Comparison of ENCODE assay signal across 8 cellular contexts in genomic region chr16:2024026-2024425, GRCh38. TPM values are rescaled to one million over a fixed set of nuclear protein-coding genes. Genes with fewer than 3 reads are reported as not detected.
A peak's percentile ranks its signal among the peaks of the same experiment; 100 is the strongest.
DNase-seq lines count a peak whose midpoint lies in the region; ATAC-seq and TF ChIP-seq lines count a peak whose summit lies in the region.

No MANE protein-coding gene starts in this region.

- peaks cover 42 to 73% (median 67%) of the 10 kb centered on the region in 11 experiments for H3K27me3 ChIP-seq in BLaER1 treated with 17β-estradiol and CSF1 and Interleukin-3, amounts not matched to agents 10 nM and 100 nM
- H3K27me3 ChIP-seq in IMR-90 (ENCODE audit: control insufficient read depth, insufficient read depth, low read length), result peaks cover 17% of the 10 kb centered on the region; the same call in 1 of the 2 replicates
- H3K27me3 ChIP-seq in gastroesophageal sphincter, result peaks cover 37% of the 10 kb centered on the region
- peaks cover 3 to 37% (median 25%) of the 10 kb centered on the region in 45 donors for H3K27me3 ChIP-seq in dorsolateral prefrontal cortex

- peak overlapping the region; percentile 82 for H2AK9ac ChIP-seq in IMR-90 (replicated peaks; ENCODE audit: low read depth, low read length, poor library complexity)

- no peak overlapping the region for H3K18ac ChIP-seq in IMR-90 (ENCODE audit: low read depth, low read length)

- peaks cover 6 to 25% of the 10 kb centered on the region in 2 experiments for H3K79me1 ChIP-seq in IMR-90 (ENCODE audit: low read depth in 1 of 2, low read length in 2 of 2)

- peaks cover 42 to 77% (median 58%) of the 10 kb centered on the region in 10 experiments for H3K4me1 ChIP-seq in BLaER1 treated with 17β-estradiol and CSF1 and Interleukin-3, amounts not matched to agents 10 nM and 100 nM
- peaks cover 20% of the 10 kb centered on the region for H3K4me1 ChIP-seq in IMR-90 (ENCODE audit: control insufficient read depth, insufficient read depth, low read length)
- H3K4me1 ChIP-seq in gastroesophageal sphincter, result peaks cover 0 to 77% (median 39%) of the 10 kb centered on the region in 3 donors

- TF ChIP-seq RAD21 in IMR-90 (IDR thresholded peaks at IDR 0.05; ENCODE audit: low read length), result no peak

- H3K27ac Mint-ChIP-seq in osteocyte (ENCODE audit: unreplicated experiment), result no peak overlapping the region

- no peak overlapping the region for H4K5ac ChIP-seq in IMR-90 (ENCODE audit: low read depth, low read length)

- H4K91ac ChIP-seq in IMR-90 (ENCODE audit: insufficient read depth, low read depth, low read length), result peak overlapping the region; percentile 96; the same call in 1 of the 2 replicates

- POLR2A ChIA-PET in IMR-90 (lab: Charles Lee; ENCODE audit: unreplicated experiment), result interaction anchor here (0.9 kb wide), 1 partner anchor 131 kb away, joined by 4 read pairs; the partner anchor contains the start of gene TRAF7

- H2AK5ac ChIP-seq in IMR-90 (ENCODE audit: low read depth, low read length), result peak overlapping the region; percentile 57

- peak overlapping the region; percentile 27 for H2AFZ ChIP-seq in IMR-90 (replicated peaks; ENCODE audit: low read length, poor library complexity)

- no peaks in the 10 kb centered on the region for H3K9me3 ChIP-seq in BLaER1 treated with 17β-estradiol and CSF1 and Interleukin-3, amounts not matched to agents 10 nM and 100 nM (replicated peaks in 1 of 11)
- H3K9me3 ChIP-seq in IMR-90 (ENCODE audit: control insufficient read depth, insufficient read depth, low read length), result no peaks in the 10 kb centered on the region
- no peaks in the 10 kb centered on the region for H3K9me3 ChIP-seq in gastroesophageal sphincter

- peak overlapping the region; percentile 2; the same call in 1 of the 2 replicates for H2BK120ac ChIP-seq in IMR-90 (ENCODE audit: low read depth, low read length)

- peak overlapping the region; percentile 95 for H3K4ac ChIP-seq in IMR-90 (ENCODE audit: low read depth, low read length)

- TF ChIP-seq EP300 in gastroesophageal sphincter (IDR thresholded peaks at IDR 0.05), result no peak

- 90% methylated on average over 7 of the region's 13 CpGs; no CpG with 5 or more reads in 1 of the 2 experiments for WGBS in IMR-90 (ENCODE audit: extremely low coverage in 2 of 2, insufficient read length in 1 of 2), 2 experiments
- 70 to 78% methylated on average over 2 to 13 of the region's 13 CpGs for WGBS in gastroesophageal sphincter (ENCODE audit: low coverage in 1 of 2), 2 donors

- H3K23ac ChIP-seq in IMR-90 (ENCODE audit: low read depth, low read length), result no peak overlapping the region

- H3K36me3 ChIP-seq in BLaER1 treated with 17β-estradiol and CSF1 and Interleukin-3, amounts not matched to agents 10 nM and 100 nM, result no peaks in the 10 kb centered on the region
- peaks cover 2% of the 10 kb centered on the region; the same call in 1 of the 2 replicates for H3K36me3 ChIP-seq in IMR-90 (ENCODE audit: control insufficient read depth, insufficient read depth, low read length)
- H3K36me3 ChIP-seq in gastroesophageal sphincter, result no peaks in the 10 kb centered on the region

- TF ChIP-seq CTCF in IMR-90 (conservative IDR thresholded peaks at IDR 0.05; ENCODE audit: low read depth, low read length), result no peak
- TF ChIP-seq CTCF in gastroesophageal sphincter (IDR thresholded peaks at IDR 0.05), result no peak
- no peak for TF ChIP-seq CTCF in osteocyte (IDR thresholded peaks at IDR 0.05)
- TF ChIP-seq CTCF in dorsolateral prefrontal cortex (IDR thresholded peaks at IDR 0.05 in 54 of 56, conservative IDR thresholded peaks at IDR 0.05 in 2 of 56; ENCODE audit: low read depth in 1 of 56, partially characterized antibody in 56 of 56), result no peak

- TF ChIP-seq POLR2A in IMR-90 (IDR thresholded peaks at IDR 0.05; ENCODE audit: low read depth, low read length), result no peak
- no peak for TF ChIP-seq POLR2A in gastroesophageal sphincter (IDR thresholded peaks at IDR 0.05)

- no peaks in the 10 kb centered on the region for H3K9me3 Mint-ChIP-seq in osteocyte (ENCODE audit: unreplicated experiment)

- CTCF ChIA-PET in IMR-90 (lab: Yijun Ruan, JAX), result no interaction called here

- BruUV-seq in IMR-90 (replicated peaks; lab: Mats Ljungman, UMichigan), result no TSS peak

- peak overlapping the region; percentile 65; the same call in 1 of the 2 replicates for H2BK20ac ChIP-seq in IMR-90 (ENCODE audit: low read depth, low read length)

- H2BK5ac ChIP-seq in IMR-90 (ENCODE audit: low read depth, low read length, poor library complexity, severe bottlenecking), result no peak overlapping the region

- H4K8ac ChIP-seq in IMR-90 (ENCODE audit: low read depth in 2 of 2, low read length in 2 of 2), result peak overlapping the region; percentile 89 to 96; a peak in 2 of 4 replicates

- DNase-seq in IMR-90 (no peak), osteocyte (ENCODE audit: extremely low spot score, unreplicated experiment) (no peak), COR-L47 (lab: John Stamatoyannopoulos, UW) (no peak), dorsolateral prefrontal cortex (no peak), KBM-7 (no peak)

- peak overlapping the region; percentile 74 to 99 (median 94) for H3K4me2 ChIP-seq in BLaER1 treated with 17β-estradiol and CSF1 and Interleukin-3, amounts not matched to agents 10 nM and 100 nM
- no peak overlapping the region for H3K4me2 ChIP-seq in IMR-90 (ENCODE audit: low read depth, low read length)

- H3K56ac ChIP-seq in IMR-90 (ENCODE audit: extremely low read depth, insufficient read depth, low read length), result no peak overlapping the region

- H3K9ac ChIP-seq in BLaER1 treated with 17β-estradiol and CSF1 and Interleukin-3, amounts not matched to agents 10 nM and 100 nM, result peak overlapping the region; percentile 10 to 66 (median 57); a peak in 12 of 22 replicates
- no peak overlapping the region for H3K9ac ChIP-seq in IMR-90 (ENCODE audit: low read depth, low read length)

- H3K4me3 ChIP-seq in BLaER1 treated with 17β-estradiol and CSF1 and Interleukin-3, amounts not matched to agents 10 nM and 100 nM, result peak overlapping the region in 2 of 10 experiments; percentile 36 to 45; a peak in 2 of 20 replicates
- H3K4me3 ChIP-seq in IMR-90 (ENCODE audit: insufficient read depth, low read depth, low read length) (no peak overlapping the region), gastroesophageal sphincter (peak overlapping the region in 1 of 2 donors; percentile 37), dorsolateral prefrontal cortex (peak overlapping the region in 8 of 59 donors; percentile 38 to 65 (median 52))

- in situ Hi-C loops in IMR-90 (cut with MboI; ENCODE audit: low sequenced_read_pairs) (loop anchor here (5.0 kb wide), 1 partner anchor 118 kb away; no protein-coding TSS in a partner anchor), KBM-7 (cut with MboI; ENCODE audit: low pct_unique_long_range_greater_than_20kb, low sequenced_read_pairs) (loop anchor here (10.0 kb wide), 1 partner anchor 121 kb away; the partner anchor contains the start of gene RAB26)

- no peak overlapping the region; the same call in 2 of the 3 replicates for H2BK15ac ChIP-seq in IMR-90 (ENCODE audit: low read depth, low read length)

- dilution Hi-C loops in IMR-90 (cut with HindIII; ENCODE audit: low sequenced_read_pairs, unreplicated experiment), result no loop called here

- H3K27ac ChIP-seq in BLaER1 treated with 17β-estradiol and CSF1 and Interleukin-3, amounts not matched to agents 10 nM and 100 nM, result peak overlapping the region in 6 of 11 experiments; percentile 46 to 74 (median 64); a peak in 13 of 22 replicates
- H3K27ac ChIP-seq in IMR-90 (ENCODE audit: insufficient read depth, low read length), result no peak overlapping the region
- peak overlapping the region in 3 of 4 donors; percentile 68 to 75 (median 75) for H3K27ac ChIP-seq in gastroesophageal sphincter
- H3K27ac ChIP-seq in dorsolateral prefrontal cortex, result peak overlapping the region in 12 of 59 donors; percentile 7 to 81 (median 32)

- peaks cover 9% of the 10 kb centered on the region for H3K9me1 ChIP-seq in IMR-90 (ENCODE audit: insufficient read depth, low read length)

- peaks cover 8% of the 10 kb centered on the region for H3K27me3 Mint-ChIP-seq in osteocyte (ENCODE audit: unreplicated experiment)

- H3K14ac ChIP-seq in IMR-90 (replicated peaks; ENCODE audit: low read depth, low read length), result no peak overlapping the region

- ATAC-seq in IMR-90 (ENCODE audit: low read depth), result no peak
- ATAC-seq in gastroesophageal sphincter, result no peak
- ATAC-seq in GM21526 (IDR thresholded peaks at IDR 0.05; ENCODE audit: low FRiP score, unreplicated experiment), result no peak

- peaks cover 39% of the 10 kb centered on the region for H3K4me1 Mint-ChIP-seq in osteocyte (ENCODE audit: unreplicated experiment)

- no peaks in the 10 kb centered on the region for H3K36me3 Mint-ChIP-seq in osteocyte (ENCODE audit: unreplicated experiment)

- intact Hi-C loops in IMR-90 (cut with micrococcal nuclease) (no loop called here), dorsolateral prefrontal cortex (cut with DNase I) (loop anchor here (5.0 kb wide), 1 partner anchor 33 kb away; no protein-coding TSS in a partner anchor)

- peak overlapping the region; percentile 33 for H3K4me3 Mint-ChIP-seq in osteocyte (ENCODE audit: unreplicated experiment)

- H4K20me1 ChIP-seq in BLaER1 treated with 17β-estradiol and CSF1 and Interleukin-3, amounts not matched to agents 10 nM and 100 nM, result peaks cover 0 to 22% (median 14%) of the 10 kb centered on the region in 11 experiments; a peak in 15 of 22 replicates
- peaks cover 13% of the 10 kb centered on the region for H4K20me1 ChIP-seq in IMR-90 (ENCODE audit: insufficient read depth, low read length)

RNA-seq across cellular contexts. Expression of gene NHERF2, which starts 2.7 kb away (rescaled TPM):
- 18.6 and 20.8 TPM in 2 replicates for total RNA-seq in IMR-90 (2012; rRNA removed)
- 77.8 and 96.6 TPM in 2 replicates for polyA plus RNA-seq in IMR-90 (2012; rRNA removed)
- polyA plus RNA-seq in IMR-90 (2012; cell fraction: cytosol; rRNA removed), result 98.1 and 126 TPM in 2 replicates
- 54.5 and 134 TPM in 2 replicates for polyA plus RNA-seq in IMR-90 (2012; cell fraction: nucleus; rRNA removed; ENCODE audit: low replicate concordance)
- total RNA-seq in gastroesophageal sphincter, result 100 to 1,000 TPM in 1 of 4 donors, 10 to 100 TPM in 3; 43.8 to 106 (median 63.8) TPM
- total RNA-seq in osteocyte, result 143 and 146 TPM in 2 replicates
- total RNA-seq in dorsolateral prefrontal cortex, result 100 to 1,000 TPM in 28 of 120 experiments, 10 to 100 TPM in 92; 46.4 to 200 (median 84.6) TPM

RNA-seq across cellular contexts. Expression of gene NPW, which starts 4.4 kb away (rescaled TPM):
- total RNA-seq in IMR-90 (2012; rRNA removed), result 0.18 TPM in 1 of 2 replicates, not detected in the other
- polyA plus RNA-seq in IMR-90 (2012; rRNA removed), result 2.0 and 3.7 TPM in 2 replicates
- 6.1 and 9.0 TPM in 2 replicates for polyA plus RNA-seq in IMR-90 (2012; cell fraction: cytosol; rRNA removed)
- polyA plus RNA-seq in IMR-90 (2012; cell fraction: nucleus; rRNA removed; ENCODE audit: low replicate concordance), result 2.5 and 7.1 TPM in 2 replicates
- not detected for total RNA-seq in gastroesophageal sphincter
- total RNA-seq in osteocyte, result 4.1 and 4.4 TPM in 2 replicates
- 1 to 10 TPM in 45 of 120 experiments, under 1 TPM in 23, not detected in 52; 0.43 to 4.3 (median 1.1) TPM for total RNA-seq in dorsolateral prefrontal cortex

RNA-seq across cellular contexts. Expression of gene ZNF598, which starts 14.4 kb away (rescaled TPM):
- total RNA-seq in IMR-90 (2012; rRNA removed) (3.4 and 4.4 TPM in 2 replicates), gastroesophageal sphincter (10 to 100 TPM; 28.5 to 43.0 (median 34.6) TPM), osteocyte (45.4 and 46.9 TPM in 2 replicates), dorsolateral prefrontal cortex (10 to 100 TPM; 16.4 to 45.4 (median 29.2) TPM)
- polyA plus RNA-seq in IMR-90 (2012; rRNA removed), result 36.4 and 40.6 TPM in 2 replicates
- 23.6 and 37.3 TPM in 2 replicates for polyA plus RNA-seq in IMR-90 (2012; cell fraction: cytosol; rRNA removed)
- polyA plus RNA-seq in IMR-90 (2012; cell fraction: nucleus; rRNA removed; ENCODE audit: low replicate concordance), result 98.8 and 225 TPM in 2 replicates

RNA-seq across cellular contexts. Expression of gene NTHL1, which starts 23.6 kb away (rescaled TPM):
- 22.8 and 28.1 TPM in 2 replicates for total RNA-seq in IMR-90 (2012; rRNA removed)
- 28.0 and 33.3 TPM in 2 replicates for polyA plus RNA-seq in IMR-90 (2012; rRNA removed)
- 46.3 and 54.8 TPM in 2 replicates for polyA plus RNA-seq in IMR-90 (2012; cell fraction: cytosol; rRNA removed)
- 20.6 and 53.2 TPM in 2 replicates for polyA plus RNA-seq in IMR-90 (2012; cell fraction: nucleus; rRNA removed; ENCODE audit: low replicate concordance)
- 10 to 100 TPM; 18.4 to 25.4 (median 21.6) TPM for total RNA-seq in gastroesophageal sphincter
- total RNA-seq in osteocyte, result 22.2 and 24.3 TPM in 2 replicates
- 10 to 100 TPM; 12.2 to 41.4 (median 26.0) TPM for total RNA-seq in dorsolateral prefrontal cortex

RNA-seq across cellular contexts. Expression of gene TSC2, which starts 23.8 kb away (rescaled TPM):
- 22.8 and 31.4 TPM in 2 replicates for total RNA-seq in IMR-90 (2012; rRNA removed)
- 88.6 and 95.9 TPM in 2 replicates for polyA plus RNA-seq in IMR-90 (2012; rRNA removed)
- polyA plus RNA-seq in IMR-90 (2012; cell fraction: cytosol; rRNA removed), result 51.7 and 66.3 TPM in 2 replicates
- 202 and 503 TPM in 2 replicates for polyA plus RNA-seq in IMR-90 (2012; cell fraction: nucleus; rRNA removed; ENCODE audit: low replicate concordance)
- 10 to 100 TPM; 36.3 to 78.8 (median 54.6) TPM for total RNA-seq in gastroesophageal sphincter
- total RNA-seq in osteocyte, result 183 and 194 TPM in 2 replicates
- 100 to 1,000 TPM; 129 to 311 (median 193) TPM for total RNA-seq in dorsolateral prefrontal cortex
